1 cellular context compared by ENCODE assay signal in genomic region chrX:101390664-101391525, GRCh38.
TF ChIP-seq lines count a peak whose summit lies in the region.

Gene RPL36A, plus strand, starts transcription at chrX:101391011. Its CDS starts 33 bp downstream, at chrX:101391044.

TF ChIP-seq in K562, 482 proteins besides CTCF, POLR2A, EP300 and RAD21 (continued from another document and continues in another):
- TF ChIP-seq GABPB1 (CRISPR knock-in tag; IDR thresholded peaks at IDR 0.05) (peak; percentile 77), HDAC1 (IDR thresholded peaks at IDR 0.05) (peak in 1 of 2 experiments; percentile 27; a peak in 2 of 4 replicates), CEBPG (CRISPR knock-in tag; IDR thresholded peaks at IDR 0.05) (peak; percentile 36; the same call in 1 of the 2 replicates), CEBPG (tag; conservative IDR thresholded peaks at IDR 0.05 in 1 of 2, IDR thresholded peaks at IDR 0.05 in 1 of 2) (peak in 1 of 2 experiments; percentile 30; a peak in 1 of 4 replicates), RB1 (IDR thresholded peaks at IDR 0.05; ENCODE audit: low read depth) (peak; percentile 79), SIX5 (IDR thresholded peaks at IDR 0.05; ENCODE audit: borderline replicate concordance in 1 of 2, insufficient read depth in 1 of 2, low read depth in 1 of 2, low read length in 2 of 2) (no peak; a peak in 1 of 4 replicates), HDAC8 (tag; IDR thresholded peaks at IDR 0.05) (no peak), SFPQ (IDR thresholded peaks at IDR 0.05; ENCODE audit: low read depth, low read length) (no peak), NR4A1 (CRISPR knock-in tag; IDR thresholded peaks at IDR 0.05) (no peak), NR4A1 (tag; IDR thresholded peaks at IDR 0.05) (no peak), UBTF (IDR thresholded peaks at IDR 0.05; ENCODE audit: borderline replicate concordance in 1 of 2, low read depth in 2 of 2, low read length in 2 of 2) (no peak), KAT8 (IDR thresholded peaks at IDR 0.05; ENCODE audit: low read depth) (no peak), RBM25 (IDR thresholded peaks at IDR 0.05; ENCODE audit: low read depth, low read length, severe bottlenecking) (no peak), POLR2AphosphoS5 (IDR thresholded peaks at IDR 0.05; ENCODE audit: control insufficient read depth, insufficient read depth, low read depth, low read length) (peak; percentile 96), ZNF12 (CRISPR knock-in tag; IDR thresholded peaks at IDR 0.05) (no peak), GTF2A2 (tag; IDR thresholded peaks at IDR 0.05) (0 out of 2 replicates have a peak, but pooled peaks have one; percentile 39), NR1H2 (CRISPR knock-in tag; IDR thresholded peaks at IDR 0.05) (no peak), IFI16 (CRISPR knock-in tag; IDR thresholded peaks at IDR 0.05) (no peak), ZNF121 (CRISPR knock-in tag; conservative IDR thresholded peaks at IDR 0.05) (no peak), HMG20A (CRISPR knock-in tag; conservative IDR thresholded peaks at IDR 0.05) (no peak), FOXK2 (conservative IDR thresholded peaks at IDR 0.05 in 1 of 2, IDR thresholded peaks at IDR 0.05 in 1 of 2; ENCODE audit: low read depth in 2 of 2) (no peak; a peak in 1 of 4 replicates), HES1 (IDR thresholded peaks at IDR 0.05; ENCODE audit: low read depth) (no peak), ZNF77 (CRISPR knock-in tag; IDR thresholded peaks at IDR 0.05) (no peak), ZNF507 (tag; conservative IDR thresholded peaks at IDR 0.05) (no peak), SAFB2 (IDR thresholded peaks at IDR 0.05; ENCODE audit: borderline replicate concordance, low read depth, low read length, severe bottlenecking) (no peak), ZNF41 (CRISPR knock-in tag; conservative IDR thresholded peaks at IDR 0.05) (no peak), PBX2 (CRISPR knock-in tag; IDR thresholded peaks at IDR 0.05; ENCODE audit: low read depth) (no peak), PBX2 (tag; conservative IDR thresholded peaks at IDR 0.05; ENCODE audit: low read depth) (no peak), ZNF124 (CRISPR knock-in tag; IDR thresholded peaks at IDR 0.05) (no peak), GMEB1 (CRISPR knock-in tag; IDR thresholded peaks at IDR 0.05) (no peak), CXXC5 (CRISPR knock-in tag; IDR thresholded peaks at IDR 0.05) (peak; percentile 70), RBBP5 (IDR thresholded peaks at IDR 0.05; ENCODE audit: borderline replicate concordance, insufficient read depth, low read length, poor library complexity, severe bottlenecking) (peak; percentile 87), E2F6 (IDR thresholded peaks at IDR 0.05; ENCODE audit: borderline replicate concordance in 1 of 2, extremely low read depth in 1 of 2, insufficient read depth in 1 of 2, insufficient read length in 1 of 2, low read depth in 1 of 2, low read length in 1 of 2, poor library complexity in 1 of 2, severe bottlenecking in 1 of 2) (peak in 1 of 2 experiments; percentile 43), ZNF586 (CRISPR knock-in tag; conservative IDR thresholded peaks at IDR 0.05) (no peak), RAD51 (IDR thresholded peaks at IDR 0.05; ENCODE audit: borderline replicate concordance, low read depth) (no peak), ZNF561 (CRISPR knock-in tag; conservative IDR thresholded peaks at IDR 0.05) (no peak), GABPA (tag; conservative IDR thresholded peaks at IDR 0.05; ENCODE audit: low read depth) (peak; percentile 90), E2F5 (CRISPR knock-in tag; IDR thresholded peaks at IDR 0.05) (no peak), TAF1 (IDR thresholded peaks at IDR 0.05; ENCODE audit: control insufficient read depth, extremely low read depth, insufficient read depth, low read length, severe bottlenecking) (peak; percentile 93), ZNF431 (CRISPR knock-in tag; IDR thresholded peaks at IDR 0.05) (no peak), RBM39 (optimal IDR thresholded peaks at IDR 0.05; ENCODE audit: low read depth, low read length) (peak; percentile 67), MEF2A (IDR thresholded peaks at IDR 0.05; ENCODE audit: control insufficient read depth, low read depth, low read length) (peak; percentile 26; the same call in 1 of the 2 replicates), HCFC1 (IDR thresholded peaks at IDR 0.05; ENCODE audit: low read depth, low read length) (peak; percentile 74), CBX8 (IDR thresholded peaks at IDR 0.05; ENCODE audit: borderline replicate concordance, extremely low read depth, low read depth, low read length, poor library complexity, severe bottlenecking) (no peak), MAZ (CRISPR knock-in tag; conservative IDR thresholded peaks at IDR 0.05 in 1 of 2, IDR thresholded peaks at IDR 0.05 in 1 of 2) (peak in 1 of 2 experiments; percentile 66; a peak in 2 of 4 replicates), TBL1XR1 (IDR thresholded peaks at IDR 0.05; ENCODE audit: low read length in 2 of 2) (peak in 1 of 2 experiments; percentile 48; a peak in 1 of 4 replicates), ZC3H4 (CRISPR knock-in tag; IDR thresholded peaks at IDR 0.05; ENCODE audit: borderline replicate concordance) (no peak), CEBPB (tag; IDR thresholded peaks at IDR 0.05) (peak; percentile 58), KDM1A (IDR thresholded peaks at IDR 0.05) (no peak), ETV1 (tag; conservative IDR thresholded peaks at IDR 0.05; ENCODE audit: low read depth) (peak; percentile 73), ZNF644 (tag; IDR thresholded peaks at IDR 0.05; ENCODE audit: low read depth) (no peak), FOS (IDR thresholded peaks at IDR 0.05; ENCODE audit: extremely low read depth, insufficient read length) (no peak), TBP (optimal IDR thresholded peaks at IDR 0.05; ENCODE audit: low read depth, low read length) (no peak), NONO (IDR thresholded peaks at IDR 0.05; ENCODE audit: low read depth in 2 of 2, low read length in 1 of 2) (0 out of 4 replicates have a peak, but pooled peaks of 1 of the 2 experiments have one; percentile 35), NBN (IDR thresholded peaks at IDR 0.05; ENCODE audit: low read depth) (peak; percentile 65; the same call in 1 of the 2 replicates), BCLAF1 (IDR thresholded peaks at IDR 0.05; ENCODE audit: borderline replicate concordance in 1 of 2, control insufficient read depth in 1 of 2, low read depth in 2 of 2, low read length in 1 of 2) (peak in 1 of 2 experiments; percentile 81; a peak in 1 of 4 replicates), BCL6 (CRISPR knock-in tag; IDR thresholded peaks at IDR 0.05) (no peak), SNRNP70 (optimal IDR thresholded peaks at IDR 0.05; ENCODE audit: low read depth, low read length) (no peak), BRD4 (IDR thresholded peaks at IDR 0.05) (peak; percentile 73; the same call in 1 of the 2 replicates)
